ENCODE assay signal across 1 cellular context in genomic region chr12:113184098-113184899, GRCh38.
TF ChIP-seq lines count a peak whose summit lies in the region.

No MANE protein-coding gene starts in this region.

TF ChIP-seq in K562, 482 proteins besides CTCF, POLR2A, EP300 and RAD21:
- peak; percentile 36 for TF ChIP-seq PRDM10 (IDR thresholded peaks at IDR 0.05; ENCODE audit: partially characterized antibody)
- no peak for TF ChIP-seq CXXC5 (CRISPR knock-in tag; IDR thresholded peaks at IDR 0.05)
- 0 out of 2 replicates have a peak, but pooled peaks have one; percentile 38 for TF ChIP-seq ZBED1 (IDR thresholded peaks at IDR 0.05)
- no peak for TF ChIP-seq NFE2L1 (tag; IDR thresholded peaks at IDR 0.05; ENCODE audit: borderline replicate concordance, low read depth)
- TF ChIP-seq ZNF3 (CRISPR knock-in tag; IDR thresholded peaks at IDR 0.05): peak; percentile 59; the same call in 1 of the 2 replicates
- no peak for TF ChIP-seq ZNF639 (CRISPR knock-in tag; conservative IDR thresholded peaks at IDR 0.05 in 1 of 2, IDR thresholded peaks at IDR 0.05 in 1 of 2)
- TF ChIP-seq ZBTB5 (IDR thresholded peaks at IDR 0.05): no peak
- no peak for TF ChIP-seq ZNF436 (CRISPR knock-in tag; IDR thresholded peaks at IDR 0.05)
- TF ChIP-seq BCOR (IDR thresholded peaks at IDR 0.05): 0 out of 2 replicates have a peak, but pooled peaks have one; percentile 7
- no peak for TF ChIP-seq HSF4 (CRISPR knock-in tag; IDR thresholded peaks at IDR 0.05; ENCODE audit: borderline replicate concordance)
- no peak for TF ChIP-seq ARNT (IDR thresholded peaks at IDR 0.05)
- no peak for TF ChIP-seq CREB3 (tag; conservative IDR thresholded peaks at IDR 0.05; ENCODE audit: low read depth)
- 0 out of 2 replicates have a peak, but pooled peaks have one; percentile 4 for TF ChIP-seq ARID1B (IDR thresholded peaks at IDR 0.05)
- TF ChIP-seq SIN3A (IDR thresholded peaks at IDR 0.05; ENCODE audit: borderline replicate concordance in 2 of 2, control insufficient read depth in 1 of 2, low read depth in 2 of 2, low read length in 2 of 2): peak in 1 of 2 experiments; percentile 69; a peak in 1 of 4 replicates
- peak; percentile 14; the same call in 1 of the 2 replicates for TF ChIP-seq MXI1 (IDR thresholded peaks at IDR 0.05; ENCODE audit: low read depth, low read length)
- TF ChIP-seq ZBTB11 (CRISPR knock-in tag; IDR thresholded peaks at IDR 0.05): no peak
- TF ChIP-seq ZNF384 (IDR thresholded peaks at IDR 0.05; ENCODE audit: low read depth, low read length): 0 out of 2 replicates have a peak, but pooled peaks have one; percentile 6
- TF ChIP-seq KAT2B (IDR thresholded peaks at IDR 0.05; ENCODE audit: low read depth, low read length): no peak
- TF ChIP-seq SMAD4 (CRISPR knock-in tag; conservative IDR thresholded peaks at IDR 0.05): 0 out of 2 replicates have a peak, but pooled peaks have one; percentile 4
- TF ChIP-seq STAG1 (CRISPR knock-in tag; IDR thresholded peaks at IDR 0.05; ENCODE audit: borderline replicate concordance): no peak
- no peak for TF ChIP-seq PREB (CRISPR knock-in tag; IDR thresholded peaks at IDR 0.05)
- no peak for TF ChIP-seq TAF9B (IDR thresholded peaks at IDR 0.05; ENCODE audit: partially characterized antibody)
- peak; percentile 80 for TF ChIP-seq ZNF121 (CRISPR knock-in tag; conservative IDR thresholded peaks at IDR 0.05)
- TF ChIP-seq ZBTB7A (IDR thresholded peaks at IDR 0.05; ENCODE audit: borderline replicate concordance, control insufficient read depth, low read depth, low read length): no peak
- 0 out of 2 replicates have a peak, but pooled peaks have one; percentile 23 for TF ChIP-seq JUND (IDR thresholded peaks at IDR 0.05; ENCODE audit: borderline replicate concordance, low read depth, low read length)
- no peak for TF ChIP-seq JUND (tag; IDR thresholded peaks at IDR 0.05; ENCODE audit: borderline replicate concordance, low read depth, low read length)
- TF ChIP-seq ZBTB43 (CRISPR knock-in tag; IDR thresholded peaks at IDR 0.05): no peak
- no peak for TF ChIP-seq NR2F6 (CRISPR knock-in tag; IDR thresholded peaks at IDR 0.05)
- no peak for TF ChIP-seq STAT6 (CRISPR knock-in tag; IDR thresholded peaks at IDR 0.05)
- peak; percentile 58 for TF ChIP-seq EGR1 (conservative IDR thresholded peaks at IDR 0.05)
- peak; percentile 83 to 85 for TF ChIP-seq NRF1 (conservative IDR thresholded peaks at IDR 0.05 in 1 of 2, IDR thresholded peaks at IDR 0.05 in 1 of 2)
- no peak for TF ChIP-seq ZNF395 (CRISPR knock-in tag; IDR thresholded peaks at IDR 0.05)
- TF ChIP-seq ZFP91 (CRISPR knock-in tag; IDR thresholded peaks at IDR 0.05): no peak
- TF ChIP-seq ZNF431 (CRISPR knock-in tag; IDR thresholded peaks at IDR 0.05): no peak
